Comparison of ENCODE assay signal across 21 cellular contexts in genomic region chr10:14527134-14527780, GRCh38.
DNase-seq lines count a peak whose midpoint lies in the region; ATAC-seq and TF ChIP-seq lines count a peak whose summit lies in the region.
"Had no signal": no experiment of that assay in that cellular context is flagged by ENCODE, and none has a peak within 500 bp of the region (broad histone marks: within the 10 kb centered on the region; RNA-seq: fewer than 3 reads in every experiment).

No MANE protein-coding gene starts in this region.

- H3K4me3 ChIP-seq in CD8-positive, alpha-beta T cell (ENCODE audit: low read depth, low read length): no peak overlapping the region
- H3K4me3 ChIP-seq in mucosa of descending colon: no peak overlapping the region
- H3K4me3 ChIP-seq: ascending aorta, GM23248, lower lobe of right lung, SJSA1, spleen, tibial artery had no signal

- POLR2A ChIA-PET in CD8-positive, alpha-beta T cell (lab: Charles Lee): interaction anchor here (0.7 kb wide), 1 partner anchor 794 kb away, joined by 3 read pairs; no protein-coding TSS in a partner anchor

- peaks cover 62% of the 10 kb centered on the region for H3K36me3 Mint-ChIP-seq in T-helper 2 cell treated with Interferon-gamma antibody and Interleukin-4, amounts not matched to agents 5 μg/mL and 100 μg/mL, for 36 hours (ENCODE audit: low read depth)
- peaks cover 72% of the 10 kb centered on the region for H3K36me3 Mint-ChIP-seq in CD8-positive, alpha-beta T cell
- peaks cover 80% of the 10 kb centered on the region for H3K36me3 Mint-ChIP-seq in activated T-helper 2 cell treated with anti-CD3 and anti-CD28 coated beads, Interferon-gamma antibody, Interleukin-2, Interleukin-4, amounts not matched to agents 10 μg/mL and 5 μg/mL and 100 μg/mL, durations not matched to agents 14 hours and 24 hours and 36 hours (ENCODE audit: low read depth)
- H3K36me3 Mint-ChIP-seq in stimulated activated effector memory CD8-positive, alpha-beta T cell treated with anti-CD3 and anti-CD28 coated beads, Interleukin-12 subunit alpha, Interleukin-12 subunit beta, amount 100 ng/mL, for 72 hours: peaks cover 89% of the 10 kb centered on the region

- CTCF ChIA-PET in CD8-positive, alpha-beta T cell (lab: Charles Lee): interaction anchor here (1.7 kb wide), 1 partner anchor 10 kb away, joined by 5 read pairs; no protein-coding TSS in a partner anchor

- no peaks in the 10 kb centered on the region for H3K27me3 Mint-ChIP-seq in T-helper 2 cell treated with Interferon-gamma antibody and Interleukin-4, amounts not matched to agents 5 μg/mL and 100 μg/mL, for 36 hours (ENCODE audit: low read depth)
- no peaks in the 10 kb centered on the region for H3K27me3 Mint-ChIP-seq in CD8-positive, alpha-beta T cell (ENCODE audit: low read depth)
- no peaks in the 10 kb centered on the region for H3K27me3 Mint-ChIP-seq in activated T-helper 2 cell treated with anti-CD3 and anti-CD28 coated beads, Interferon-gamma antibody, Interleukin-2, Interleukin-4, amounts not matched to agents 10 μg/mL and 5 μg/mL and 100 μg/mL, durations not matched to agents 14 hours and 24 hours and 36 hours (ENCODE audit: low read depth)

- no peak for TF ChIP-seq CTCF in CD8-positive, alpha-beta T cell (IDR thresholded peaks at IDR 0.05)
- no peak for TF ChIP-seq CTCF in mucosa of descending colon (IDR thresholded peaks at IDR 0.05)

- intact Hi-C loops in CD8-positive, alpha-beta T cell (cut with DNase I, micrococcal nuclease): no loop called here
- intact Hi-C loops in activated T-helper 2 cell treated with anti-CD3 and anti-CD28 coated beads, Interferon-gamma antibody, Interleukin-2, Interleukin-4, amounts not matched to agents 10 μg/mL and 5 μg/mL and 100 μg/mL, durations not matched to agents 14 hours and 24 hours and 36 hours (cut with micrococcal nuclease): no loop called here
- intact Hi-C loops in mucosa of descending colon (cut with DNase I, micrococcal nuclease): no loop called here

- no peak for DNase-seq in T-helper 2 cell treated with Interferon-gamma antibody and Interleukin-4, amounts not matched to agents 5 μg/mL and 100 μg/mL, for 36 hours (ENCODE audit: low spot score)
- DNase-seq in T-helper 2 cell: no peak
- no peak for DNase-seq in CD8-positive, alpha-beta T cell
- DNase-seq in activated T-helper 2 cell treated with anti-CD3 and anti-CD28 coated beads, Interferon-gamma antibody, Interleukin-2, Interleukin-4, amounts not matched to agents 10 μg/mL and 5 μg/mL and 100 μg/mL, durations not matched to agents 14 hours and 24 hours and 36 hours (ENCODE audit: low spot score): no peak
- DNase-seq in mucosa of descending colon: no peak
- no peak for DNase-seq in ecto neural progenitor cell (ENCODE audit: low spot score)
- no peak for DNase-seq in medulla oblongata (ENCODE audit: extremely low spot score)
- DNase-seq in stimulated activated effector memory CD8-positive, alpha-beta T cell treated with anti-CD3 and anti-CD28 coated beads, Interleukin-12 subunit alpha, Interleukin-12 subunit beta, amount 100 ng/mL, for 72 hours (ENCODE audit: low spot score in 2 of 2): no peak
- DNase-seq: cerebellar nuclear complex; effector memory CD4-positive, alpha-beta T cell; GM23248; head of caudate nucleus; lower lobe of right lung; NCI-H1436; NCI-H2171 treated with DMSO at 0.1 percent for 48 hours; NCI-H82; nephron progenitor cell; spleen; tibial artery had no signal

- H3K27ac Mint-ChIP-seq in T-helper 2 cell treated with Interferon-gamma antibody and Interleukin-4, amounts not matched to agents 5 μg/mL and 100 μg/mL, for 36 hours: peak overlapping the region; percentile 31
- peak overlapping the region; percentile 41 for H3K27ac Mint-ChIP-seq in CD8-positive, alpha-beta T cell
- peak overlapping the region; percentile 63 for H3K27ac Mint-ChIP-seq in activated T-helper 2 cell treated with anti-CD3 and anti-CD28 coated beads, Interferon-gamma antibody, Interleukin-2, Interleukin-4, amounts not matched to agents 10 μg/mL and 5 μg/mL and 100 μg/mL, durations not matched to agents 14 hours and 24 hours and 36 hours
- H3K27ac Mint-ChIP-seq in stimulated activated effector memory CD8-positive, alpha-beta T cell treated with anti-CD3 and anti-CD28 coated beads, Interleukin-12 subunit alpha, Interleukin-12 subunit beta, amount 100 ng/mL, for 72 hours: no peak overlapping the region
- H3K27ac Mint-ChIP-seq: nephron progenitor cell had no signal

- H3K4me1 ChIP-seq in CD8-positive, alpha-beta T cell (ENCODE audit: insufficient read depth, low read length): peaks cover 52% of the 10 kb centered on the region
- peaks cover 34% of the 10 kb centered on the region for H3K4me1 ChIP-seq in mucosa of descending colon (ENCODE audit: low read depth)
- H3K4me1 ChIP-seq: ascending aorta, lower lobe of right lung, tibial artery had no signal

- no peak overlapping the region for H3K27ac ChIP-seq in CD8-positive, alpha-beta T cell (ENCODE audit: low read depth, low read length)
- H3K27ac ChIP-seq: ascending aorta, GM23248, lower lobe of right lung, SJSA1, spleen, tibial artery had no signal

- peaks cover 34% of the 10 kb centered on the region for H3K36me3 ChIP-seq in CD8-positive, alpha-beta T cell (ENCODE audit: insufficient read depth, low read length)
- no peaks in the 10 kb centered on the region for H3K36me3 ChIP-seq in mucosa of descending colon (ENCODE audit: low read depth)

- H3K4me1 Mint-ChIP-seq in T-helper 2 cell treated with Interferon-gamma antibody and Interleukin-4, amounts not matched to agents 5 μg/mL and 100 μg/mL, for 36 hours (ENCODE audit: low read depth): peaks cover 70% of the 10 kb centered on the region
- peaks cover 81% of the 10 kb centered on the region for H3K4me1 Mint-ChIP-seq in CD8-positive, alpha-beta T cell (ENCODE audit: low read depth)
- H3K4me1 Mint-ChIP-seq in activated T-helper 2 cell treated with anti-CD3 and anti-CD28 coated beads, Interferon-gamma antibody, Interleukin-2, Interleukin-4, amounts not matched to agents 10 μg/mL and 5 μg/mL and 100 μg/mL, durations not matched to agents 14 hours and 24 hours and 36 hours (ENCODE audit: low read depth): peaks cover 61% of the 10 kb centered on the region
- H3K4me1 Mint-ChIP-seq in stimulated activated effector memory CD8-positive, alpha-beta T cell treated with anti-CD3 and anti-CD28 coated beads, Interleukin-12 subunit alpha, Interleukin-12 subunit beta, amount 100 ng/mL, for 72 hours: peaks cover 58% of the 10 kb centered on the region

- no peaks in the 10 kb centered on the region for H3K9me3 Mint-ChIP-seq in T-helper 2 cell treated with Interferon-gamma antibody and Interleukin-4, amounts not matched to agents 5 μg/mL and 100 μg/mL, for 36 hours
- no peaks in the 10 kb centered on the region for H3K9me3 Mint-ChIP-seq in CD8-positive, alpha-beta T cell
- H3K9me3 Mint-ChIP-seq in activated T-helper 2 cell treated with anti-CD3 and anti-CD28 coated beads, Interferon-gamma antibody, Interleukin-2, Interleukin-4, amounts not matched to agents 10 μg/mL and 5 μg/mL and 100 μg/mL, durations not matched to agents 14 hours and 24 hours and 36 hours: no peaks in the 10 kb centered on the region
- H3K9me3 Mint-ChIP-seq in stimulated activated effector memory CD8-positive, alpha-beta T cell treated with anti-CD3 and anti-CD28 coated beads, Interleukin-12 subunit alpha, Interleukin-12 subunit beta, amount 100 ng/mL, for 72 hours: no peaks in the 10 kb centered on the region
- H3K9me3 Mint-ChIP-seq: nephron progenitor cell had no signal

- no peaks in the 10 kb centered on the region for H3K27me3 ChIP-seq in CD8-positive, alpha-beta T cell (ENCODE audit: insufficient read depth, low read length)
- H3K27me3 ChIP-seq: ascending aorta, SJSA1, spleen, tibial artery had no signal

- H3K4me3 Mint-ChIP-seq in T-helper 2 cell treated with Interferon-gamma antibody and Interleukin-4, amounts not matched to agents 5 μg/mL and 100 μg/mL, for 36 hours: peak overlapping the region; percentile 48
- H3K4me3 Mint-ChIP-seq in CD8-positive, alpha-beta T cell: peak overlapping the region; percentile 6
- H3K4me3 Mint-ChIP-seq in activated T-helper 2 cell treated with anti-CD3 and anti-CD28 coated beads, Interferon-gamma antibody, Interleukin-2, Interleukin-4, amounts not matched to agents 10 μg/mL and 5 μg/mL and 100 μg/mL, durations not matched to agents 14 hours and 24 hours and 36 hours (ENCODE audit: low read depth): peak overlapping the region; percentile 3
- H3K4me3 Mint-ChIP-seq in stimulated activated effector memory CD8-positive, alpha-beta T cell treated with anti-CD3 and anti-CD28 coated beads, Interleukin-12 subunit alpha, Interleukin-12 subunit beta, amount 100 ng/mL, for 72 hours: no peak overlapping the region
- H3K4me3 Mint-ChIP-seq: nephron progenitor cell had no signal

- H3K9me3 ChIP-seq in CD8-positive, alpha-beta T cell (ENCODE audit: low read length): no peaks in the 10 kb centered on the region
- no peaks in the 10 kb centered on the region for H3K9me3 ChIP-seq in mucosa of descending colon
- H3K9me3 ChIP-seq: ascending aorta, lower lobe of right lung, SJSA1, spleen, tibial artery had no signal

- ATAC-seq in CD8-positive, alpha-beta T cell: no peak
- ATAC-seq in mucosa of descending colon: peak; percentile 49
- no peak for ATAC-seq in stimulated activated effector memory CD8-positive, alpha-beta T cell treated with anti-CD3 and anti-CD28 coated beads, Interleukin-12 subunit alpha, Interleukin-12 subunit beta, amount 100 ng/mL, for 72 hours
- ATAC-seq: lower lobe of right lung had no signal
